In genomic region chr4:9000505-9001001, GRCh38 we compare ENCODE assay signal across 8 cellular contexts.
DNase-seq lines count a peak whose midpoint lies in the region; ATAC-seq and TF ChIP-seq lines count a peak whose summit lies in the region.
"Not testable (repeated sequence)": the region's sequence is repeated elsewhere in the genome, so short reads cannot be mapped to it uniquely, and the experiment has no call there.

No MANE protein-coding gene starts in this region.

- intact Hi-C loops in Panc1 (cut with micrococcal nuclease; ENCODE audit: unreplicated experiment): loop anchor here (5.0 kb wide), 1 partner anchor 122 kb away; no protein-coding TSS in a partner anchor

- 20% methylated on average over 33 of the region's 52 CpGs for WGBS in hepatocyte (ENCODE audit: low lambda C conversion rate, missing lambda C conversion rate)

- H3K36me3 Mint-ChIP-seq in osteocyte (ENCODE audit: unreplicated experiment): not testable (repeated sequence)

- H3K79me2 ChIP-seq in hepatocyte: not testable (repeated sequence)

- not testable (repeated sequence) for H4K20me1 ChIP-seq in hepatocyte (ENCODE audit: insufficient read depth, poor library complexity, severe bottlenecking)

- DNase-seq in CD1c-positive myeloid dendritic cell (ENCODE audit: extremely low spot score) (peak; percentile 33), HK-2 (ENCODE audit: unreplicated experiment) (peak; percentile 78), activated T-cell treated with anti-CD3 and anti-CD28 coated beads for 1 hour (ENCODE audit: low read depth) (peak; percentile 24), cerebellar cortex (ENCODE audit: low spot score) (peak; percentile 3), hepatocyte (ENCODE audit: low spot score) (peak; percentile 63), osteocyte (ENCODE audit: extremely low spot score, unreplicated experiment) (peak; percentile 88)
- DNase-seq in Panc1 (ENCODE audit: low read depth, low spot score): not testable (repeated sequence)
- DNase-seq in stimulated activated CD8-positive, alpha-beta memory T cell treated with anti-CD3 and anti-CD28 coated beads, Interleukin-4, amount 100 ng/mL, for 48 hours: peak; percentile 70

- H3K4me1 ChIP-seq in Panc1 (ENCODE audit: control insufficient read depth, insufficient read depth, low read length); hepatocyte (ENCODE audit: insufficient read depth): not testable (repeated sequence)

- H3K4me1 Mint-ChIP-seq in osteocyte (ENCODE audit: unreplicated experiment): not testable (repeated sequence)

- H3K27ac ChIP-seq in Panc1 (ENCODE audit: low read length); hepatocyte: not testable (repeated sequence)

- H3K27ac Mint-ChIP-seq in osteocyte (ENCODE audit: unreplicated experiment): not testable (repeated sequence)

- TF ChIP-seq CTCF in Panc1 (IDR thresholded peaks at IDR 0.05): peak; percentile 54
- TF ChIP-seq CTCF in hepatocyte (IDR thresholded peaks at IDR 0.05; ENCODE audit: poor library complexity): peak; percentile 41
- TF ChIP-seq CTCF in osteocyte (IDR thresholded peaks at IDR 0.05): peak; percentile 73

- BruUV-seq in Panc1 (replicated peaks; lab: Mats Ljungman, UMichigan): not testable (repeated sequence)

- H3K4me3 ChIP-seq in Panc1 (ENCODE audit: low read depth in 2 of 2, low read length in 2 of 2): 0 out of 4 replicates have a peak overlapping the region, but pooled peaks of 1 of the 2 experiments have one; percentile 14
- not testable (repeated sequence) for H3K4me3 ChIP-seq in hepatocyte

- CTCF ChIA-PET in Panc1 (lab: Charles Lee): not testable (repeated sequence)

- H3K4me3 Mint-ChIP-seq in osteocyte (ENCODE audit: unreplicated experiment): not testable (repeated sequence)

- H3K9me3 ChIP-seq in Panc1 (ENCODE audit: control insufficient read depth, insufficient read depth, low read depth, low read length); hepatocyte (ENCODE audit: low read depth): not testable (repeated sequence)

- H3K36me3 ChIP-seq in Panc1 (ENCODE audit: control insufficient read depth, insufficient read depth, low read length); hepatocyte (replicated peaks; ENCODE audit: insufficient read depth, low read depth): not testable (repeated sequence)

- peak overlapping the region; percentile 85 for H3K4me2 ChIP-seq in hepatocyte

- not testable (repeated sequence) for H3K27me3 ChIP-seq in Panc1 (ENCODE audit: control insufficient read depth, insufficient read depth, low read length); hepatocyte

- peak overlapping the region; percentile 68 for H2AFZ ChIP-seq in hepatocyte

- peak; percentile 72; the same call in 1 of the 2 replicates for ATAC-seq in Panc1

- not testable (repeated sequence) for H3K9me2 ChIP-seq in hepatocyte (replicated peaks; ENCODE audit: insufficient read depth)

- H3K9me3 Mint-ChIP-seq in osteocyte (ENCODE audit: unreplicated experiment): not testable (repeated sequence)

- H3K27me3 Mint-ChIP-seq in osteocyte (ENCODE audit: unreplicated experiment): not testable (repeated sequence)

- in situ Hi-C loops in Panc1 (cut with HindIII; ENCODE audit: low pct_unique_long_range_greater_than_20kb, low sequenced_read_pairs): not testable (repeated sequence)

- POLR2A ChIA-PET in Panc1 (lab: Charles Lee): not testable (repeated sequence)
